14 cellular contexts compared by ENCODE assay signal in genomic region chr4:4637710-4638109, GRCh38.
DNase-seq lines count a peak whose midpoint lies in the region; ATAC-seq and TF ChIP-seq lines count a peak whose summit lies in the region.
"Had no signal": no experiment of that assay in that cellular context is flagged by ENCODE, and none has a peak within 500 bp of the region (broad histone marks: within the 10 kb centered on the region; RNA-seq: fewer than 3 reads in every experiment).

No MANE protein-coding gene starts in this region.

- H3K4me2 ChIP-seq in HCT116 (ENCODE audit: low read length) = peak overlapping the region; percentile 67

- no peak for TF ChIP-seq POLR2A in HCT116 (IDR thresholded peaks at IDR 0.05; ENCODE audit: borderline replicate concordance, extremely low read depth, insufficient read depth, insufficient read length)

- H3K4me3 ChIP-seq in GM12864 (ENCODE audit: low read depth, low read length) = no peak overlapping the region
- H3K4me3 ChIP-seq in HCT116 (replicated peaks in 1 of 2; ENCODE audit: low read depth in 1 of 2, low read length in 2 of 2) = peak overlapping the region in 1 of 2 experiments; percentile 24; a peak in 2 of 4 replicates
- H3K4me3 ChIP-seq: body of pancreas, thyroid gland had no signal

- peak; percentile 16; the same call in 1 of the 2 replicates for TF ChIP-seq RAD21 in HCT116 (IDR thresholded peaks at IDR 0.05; ENCODE audit: low read depth)

- no peaks in the 10 kb centered on the region for H3K79me2 ChIP-seq in HCT116 (ENCODE audit: insufficient read depth, low read length)

- no peaks in the 10 kb centered on the region for H3K9me2 ChIP-seq in HCT116 (ENCODE audit: insufficient read depth)

- no peaks in the 10 kb centered on the region for H3K36me3 ChIP-seq in HCT116 (ENCODE audit: control insufficient read depth in 1 of 2, insufficient read depth in 2 of 2, low read length in 2 of 2)
- H3K36me3 ChIP-seq: thyroid gland had no signal

- CTCF ChIA-PET in HCT116 (lab: Charles Lee) = no interaction called here

- peaks cover 15 to 22% of the 10 kb centered on the region in 2 experiments for H3K4me1 ChIP-seq in HCT116 (ENCODE audit: control insufficient read depth in 1 of 2, insufficient read depth in 2 of 2, low read length in 2 of 2)
- H3K4me1 ChIP-seq: body of pancreas, thyroid gland had no signal

- ATAC-seq in GM18508 (IDR thresholded peaks at IDR 0.05; ENCODE audit: insufficient read depth, unreplicated experiment) = peak; percentile 70
- peak; percentile 83 for ATAC-seq in HCT116
- peak; percentile 68 for ATAC-seq in HG03565 (IDR thresholded peaks at IDR 0.05; ENCODE audit: unreplicated experiment)
- no peak for ATAC-seq in GM18861 (IDR thresholded peaks at IDR 0.05; ENCODE audit: unreplicated experiment)
- no peak for ATAC-seq in GM21786 (IDR thresholded peaks at IDR 0.05; ENCODE audit: unreplicated experiment)
- ATAC-seq: body of pancreas, right cardiac atrium had no signal

- POLR2A ChIA-PET in HCT116 (lab: Charles Lee) = no interaction called here

- H3K4me3 Mint-ChIP-seq in CD14-positive monocyte = no peak overlapping the region
- H3K4me3 Mint-ChIP-seq: CD4-positive, alpha-beta T cell; endodermal cell had no signal

- no TSS peak for BruUV-seq in HCT116 (replicated peaks; lab: Mats Ljungman, UMichigan)

- RAD21 ChIA-PET in HCT116 (lab: Charles Lee; ENCODE audit: low non-redundant PET in 1 of 2, low total read pairs in 2 of 2, uncharacterized antibody in 2 of 2, unreplicated experiment in 2 of 2) = no interaction called here

- intact Hi-C loops in HCT116 (cut with micrococcal nuclease) = no loop called here
- intact Hi-C loops in CD14-positive monocyte (cut with micrococcal nuclease) = no loop called here

- no peaks in the 10 kb centered on the region for H3K4me1 Mint-ChIP-seq in CD14-positive monocyte

- H3K27me3 Mint-ChIP-seq in CD14-positive monocyte (ENCODE audit: low read depth in 3 of 3) = peaks cover 0 to 5% (median 2%) of the 10 kb centered on the region in 3 donors
- H3K27me3 Mint-ChIP-seq: CD4-positive, alpha-beta T cell had no signal

- DNase-seq in GM12864 (ENCODE audit: low read depth) (peak; percentile 40), HCT116 (ENCODE audit: low read depth, low spot score) (peak; percentile 21), Kasumi-1 (lab: John Stamatoyannopoulos, UW) (no peak), CD14-positive monocyte (ENCODE audit: low spot score) (no peak)
- DNase-seq: body of pancreas; CD4-positive, alpha-beta T cell; endodermal cell; NCI-H1092 treated with DMSO at 0.1 percent for 48 hours; right cardiac atrium; thyroid gland had no signal

- H4K20me1 ChIP-seq in HCT116 (ENCODE audit: insufficient read depth) = no peaks in the 10 kb centered on the region

- peaks cover 0 to 7% (median 2%) of the 10 kb centered on the region in 7 donors for H3K9me3 Mint-ChIP-seq in CD14-positive monocyte
- H3K9me3 Mint-ChIP-seq: CD4-positive, alpha-beta T cell had no signal

- no peak overlapping the region for H2AFZ ChIP-seq in HCT116 (ENCODE audit: low read depth, low read length, poor library complexity, severe bottlenecking)

- H3K27ac Mint-ChIP-seq in CD14-positive monocyte = no peak overlapping the region
- H3K27ac Mint-ChIP-seq: CD4-positive, alpha-beta T cell; endodermal cell had no signal

- H3K27ac ChIP-seq in HCT116 (ENCODE audit: low read depth, low read length) = no peak overlapping the region
- H3K27ac ChIP-seq: body of pancreas, thyroid gland had no signal

- no peaks in the 10 kb centered on the region for H3K27me3 ChIP-seq in HCT116 (ENCODE audit: insufficient read depth, low read length)
- H3K27me3 ChIP-seq: body of pancreas, thyroid gland had no signal

- TF ChIP-seq CTCF in GM12864 (IDR thresholded peaks at IDR 0.05; ENCODE audit: low read depth, low read length, missing control alignments) (no peak), HCT116 (IDR thresholded peaks at IDR 0.05 in 2 of 3, conservative IDR thresholded peaks at IDR 0.05 in 1 of 3; ENCODE audit: borderline replicate concordance in 1 of 3, insufficient read depth in 1 of 3, low read depth in 2 of 3, low read length in 2 of 3) (no peak), CD14-positive monocyte (IDR thresholded peaks at IDR 0.05) (no peak)

- H3K9ac ChIP-seq in HCT116 (ENCODE audit: low read length) = no peak overlapping the region

- no peaks in the 10 kb centered on the region for H3K36me3 Mint-ChIP-seq in CD14-positive monocyte

- H3K9me3 ChIP-seq in HCT116 (ENCODE audit: control insufficient read depth in 1 of 2, insufficient read depth in 1 of 2, low read depth in 1 of 2, low read length in 2 of 2) = no peaks in the 10 kb centered on the region
- H3K9me3 ChIP-seq: body of pancreas, thyroid gland had no signal

TF ChIP-seq in HCT116, 20 proteins besides CTCF, POLR2A, EP300 and RAD21:
- TF ChIP-seq JUND (IDR thresholded peaks at IDR 0.05) (0 out of 2 replicates have a peak, but pooled peaks have one; percentile 32), CBX3 (IDR thresholded peaks at IDR 0.05; ENCODE audit: low read depth) (peak; percentile 38; the same call in 1 of the 2 replicates), EGR1 (IDR thresholded peaks at IDR 0.05; ENCODE audit: low read depth) (no peak)

Comparison
In these comparisons a context has a peak if more than half of its experiments do, and no peak if none do; other contexts are left out.
1. DNase-seq: peak in GM12864 (single experiment) and HCT116 (single experiment); none in Kasumi-1 (0 of 2) and CD14-positive monocyte (single experiment).
2. ATAC-seq: peak in GM18508 (single experiment), HCT116 (single experiment) and HG03565 (single experiment); none in GM18861 (single experiment) and GM21786 (single experiment).